Comparison of ENCODE assay signal across 8 cellular contexts in genomic region chr1:205456383-205456867, GRCh38.
A peak's percentile ranks its signal among the peaks of the same experiment; 100 is the strongest.
DNase-seq lines count a peak whose midpoint lies in the region; ATAC-seq and TF ChIP-seq lines count a peak whose summit lies in the region.
"Had no signal": no experiment of that assay in that cellular context is flagged by ENCODE, and none has a peak within 500 bp of the region (broad histone marks: within the 10 kb centered on the region; RNA-seq: fewer than 3 reads in every experiment).

No MANE protein-coding gene starts in this region.

- H3K9ac ChIP-seq in MM.1S (ENCODE audit: low read length): no peak overlapping the region

- H3K4me3 ChIP-seq in MM.1S (ENCODE audit: low read length) (no peak overlapping the region), coronary artery (peak overlapping the region; percentile 53), neuron (ENCODE audit: low read length) (peak overlapping the region; percentile 46)

- DNase-seq in DMS53 treated with DMSO at 0.1 percent for 48 hours (lab: John Stamatoyannopoulos, UW; ENCODE audit: unreplicated experiment) (peak; percentile 29), MM.1S (no peak), coronary artery (ENCODE audit: low spot score) (no peak), superior temporal gyrus (ENCODE audit: extremely low spot score) (no peak), hippocampal formation (lab: John Stamatoyannopoulos, UW) (no peak)
- DNase-seq: esophagus squamous epithelium had no signal

- no peaks in the 10 kb centered on the region for H3K9me2 ChIP-seq in MM.1S (replicated peaks; ENCODE audit: insufficient read depth, low read length)

- H3K27me3 ChIP-seq in MM.1S (replicated peaks; ENCODE audit: insufficient read depth, low read length) (peaks cover 89% of the 10 kb centered on the region), neuron (ENCODE audit: insufficient read depth, low read length) (peaks cover 74% of the 10 kb centered on the region)

- H2AFZ ChIP-seq in MM.1S (ENCODE audit: low read length) (no peak overlapping the region), neuron (ENCODE audit: low read depth, low read length) (peak overlapping the region; percentile 83)

- no peak for TF ChIP-seq CTCF in MM.1S (IDR thresholded peaks at IDR 0.05; ENCODE audit: low read length)
- TF ChIP-seq CTCF in coronary artery (IDR thresholded peaks at IDR 0.05): no peak

- no peaks in the 10 kb centered on the region for H3K79me2 ChIP-seq in MM.1S (ENCODE audit: low read length)

- ATAC-seq in GM21423 (IDR thresholded peaks at IDR 0.05; ENCODE audit: unreplicated experiment): no peak

- H3K36me3 ChIP-seq in MM.1S (replicated peaks; ENCODE audit: insufficient read depth, low read length) (no peaks in the 10 kb centered on the region), neuron (ENCODE audit: insufficient read depth, low read length) (no peaks in the 10 kb centered on the region)
- H3K36me3 ChIP-seq: esophagus squamous epithelium had no signal

- H3K9me3 ChIP-seq in MM.1S (replicated peaks; ENCODE audit: insufficient read depth, low read length) (no peaks in the 10 kb centered on the region), neuron (ENCODE audit: low read length) (no peaks in the 10 kb centered on the region)
- H3K9me3 ChIP-seq: esophagus squamous epithelium had no signal

- H3K4me1 ChIP-seq in MM.1S (ENCODE audit: low read length): peaks cover 5% of the 10 kb centered on the region; the same call in 1 of the 2 replicates
- peaks cover 4% of the 10 kb centered on the region for H3K4me1 ChIP-seq in neuron (ENCODE audit: insufficient read depth, low read length)

- H3F3A ChIP-seq in MM.1S (ENCODE audit: insufficient read depth, low read length): no peaks in the 10 kb centered on the region

- no peak overlapping the region for H3K27ac ChIP-seq in MM.1S (ENCODE audit: low read length)
- H3K27ac ChIP-seq in coronary artery: no peak overlapping the region
- H3K27ac ChIP-seq: esophagus squamous epithelium had no signal

- H4K20me1 ChIP-seq in MM.1S (ENCODE audit: insufficient read depth, low read length): no peaks in the 10 kb centered on the region

- peak overlapping the region; percentile 15; the same call in 1 of the 2 replicates for H3K4me2 ChIP-seq in MM.1S (ENCODE audit: low read depth, low read length)
